1 cellular context compared by ENCODE assay signal in genomic region chr6:35920793-35921732, GRCh38.
A peak's percentile ranks its signal among the peaks of the same experiment; 100 is the strongest.
TF ChIP-seq lines count a peak whose summit lies in the region.

TSS of gene SRPK1 (minus strand) at chr6:35921098. CDS start at chr6:35921056, 42 bp downstream.

TF ChIP-seq in K562, 482 proteins besides CTCF, POLR2A, EP300 and RAD21 (continued from another document and continues in another):
- no peak for TF ChIP-seq TSHZ1 (CRISPR knock-in tag; IDR thresholded peaks at IDR 0.05)
- no peak for TF ChIP-seq STAG1 (CRISPR knock-in tag; IDR thresholded peaks at IDR 0.05; ENCODE audit: borderline replicate concordance)
- no peak for TF ChIP-seq RBM15 (IDR thresholded peaks at IDR 0.05; ENCODE audit: insufficient read depth, low read length)
- TF ChIP-seq CHD1 (IDR thresholded peaks at IDR 0.05; ENCODE audit: low read length) = no peak
- no peak for TF ChIP-seq ZNF561 (CRISPR knock-in tag; conservative IDR thresholded peaks at IDR 0.05)
- no peak for TF ChIP-seq ZNF282 (CRISPR knock-in tag; IDR thresholded peaks at IDR 0.05)
- peak; percentile 96 for TF ChIP-seq POLR2G (IDR thresholded peaks at IDR 0.05; ENCODE audit: low read depth, low read length)
- TF ChIP-seq PBX2 (CRISPR knock-in tag; IDR thresholded peaks at IDR 0.05; ENCODE audit: low read depth) = no peak
- no peak for TF ChIP-seq PBX2 (tag; conservative IDR thresholded peaks at IDR 0.05; ENCODE audit: low read depth)
- no peak for TF ChIP-seq BDP1 (IDR thresholded peaks at IDR 0.05; ENCODE audit: insufficient read depth, insufficient read length)
- no peak for TF ChIP-seq CEBPZ (IDR thresholded peaks at IDR 0.05; ENCODE audit: borderline replicate concordance, low read depth, low read length)
- TF ChIP-seq PTTG1 (tag; IDR thresholded peaks at IDR 0.05; ENCODE audit: low read depth) = no peak
- TF ChIP-seq SMARCC2 (IDR thresholded peaks at IDR 0.05; ENCODE audit: low read depth) = no peak; the same call in none of the 2 replicates
- peak; percentile 13 to 67; a peak in 2 of 4 replicates for TF ChIP-seq UBTF (IDR thresholded peaks at IDR 0.05; ENCODE audit: borderline replicate concordance in 1 of 2, low read depth in 2 of 2, low read length in 2 of 2)
- no peak for TF ChIP-seq ZNF23 (CRISPR knock-in tag; IDR thresholded peaks at IDR 0.05)
- TF ChIP-seq HDAC2 (IDR thresholded peaks at IDR 0.05) = peak; percentile 98
- peak; percentile 59; the same call in 1 of the 2 replicates for TF ChIP-seq ZNF75A (CRISPR knock-in tag; IDR thresholded peaks at IDR 0.05)
- peak; percentile 68 for TF ChIP-seq ZNF431 (CRISPR knock-in tag; IDR thresholded peaks at IDR 0.05)
- no peak for TF ChIP-seq BRCA1 (IDR thresholded peaks at IDR 0.05)
- no peak for TF ChIP-seq BRCA1 (CRISPR knock-in tag; IDR thresholded peaks at IDR 0.05)
- TF ChIP-seq CBX3 (IDR thresholded peaks at IDR 0.05; ENCODE audit: borderline replicate concordance in 1 of 2, low read length in 2 of 2) = peak in 1 of 2 experiments; percentile 67; a peak in 1 of 3 replicates
- TF ChIP-seq MYC (IDR thresholded peaks at IDR 0.05; ENCODE audit: low read depth, low read length) = peak; percentile 86
- TF ChIP-seq MYC (CRISPR knock-in tag; IDR thresholded peaks at IDR 0.05; ENCODE audit: borderline replicate concordance, low read depth) = no peak
- TF ChIP-seq PRDM10 (IDR thresholded peaks at IDR 0.05; ENCODE audit: partially characterized antibody) = peak; percentile 99
- TF ChIP-seq LCOR (CRISPR knock-in tag; IDR thresholded peaks at IDR 0.05) = peak; percentile 98
- peak; percentile 96 to 98 for TF ChIP-seq MAZ (CRISPR knock-in tag; conservative IDR thresholded peaks at IDR 0.05 in 1 of 2, IDR thresholded peaks at IDR 0.05 in 1 of 2)
- TF ChIP-seq SNIP1 (IDR thresholded peaks at IDR 0.05; ENCODE audit: low read depth) = no peak
- no peak for TF ChIP-seq ZNF124 (CRISPR knock-in tag; IDR thresholded peaks at IDR 0.05)
- no peak for TF ChIP-seq RNF219 (CRISPR knock-in tag; IDR thresholded peaks at IDR 0.05)
- no peak for TF ChIP-seq POLR3G (IDR thresholded peaks at IDR 0.05; ENCODE audit: extremely low read depth, insufficient read length, insufficient replicate concordance)
- TF ChIP-seq ZNF766 (CRISPR knock-in tag; conservative IDR thresholded peaks at IDR 0.05) = no peak
- TF ChIP-seq L3MBTL2 (IDR thresholded peaks at IDR 0.05) = peak; percentile 91
- no peak for TF ChIP-seq GTF2B (IDR thresholded peaks at IDR 0.05; ENCODE audit: extremely low read depth, insufficient read length)
- TF ChIP-seq RB1 (IDR thresholded peaks at IDR 0.05; ENCODE audit: low read depth) = peak; percentile 79
- TF ChIP-seq BMI1 (IDR thresholded peaks at IDR 0.05; ENCODE audit: low read length) = no peak
- TF ChIP-seq MTF1 (CRISPR knock-in tag; IDR thresholded peaks at IDR 0.05; ENCODE audit: borderline replicate concordance) = no peak
- peak; percentile 46; the same call in 1 of the 2 replicates for TF ChIP-seq ERF (CRISPR knock-in tag; IDR thresholded peaks at IDR 0.05)
- no peak for TF ChIP-seq GTF2F1 (IDR thresholded peaks at IDR 0.05; ENCODE audit: low read depth, low read length)
- no peak for TF ChIP-seq KHSRP (IDR thresholded peaks at IDR 0.05)
- no peak for TF ChIP-seq SPI1 (IDR thresholded peaks at IDR 0.05; ENCODE audit: borderline replicate concordance, low read depth, low read length)
- TF ChIP-seq ZNF511 (CRISPR knock-in tag; IDR thresholded peaks at IDR 0.05) = peak; percentile 79; the same call in 1 of the 2 replicates
- TF ChIP-seq E2F3 (CRISPR knock-in tag; IDR thresholded peaks at IDR 0.05) = peak; percentile 61; the same call in 1 of the 2 replicates
- TF ChIP-seq ESRRA (IDR thresholded peaks at IDR 0.05; ENCODE audit: borderline replicate concordance, low read depth) = peak; percentile 53; the same call in 1 of the 2 replicates
- no peak for TF ChIP-seq FOXA1 (IDR thresholded peaks at IDR 0.05; ENCODE audit: borderline replicate concordance)
- peak; percentile 8; the same call in 1 of the 2 replicates for TF ChIP-seq CTBP1 (IDR thresholded peaks at IDR 0.05; ENCODE audit: borderline replicate concordance)
- no peak for TF ChIP-seq STAT5B (CRISPR knock-in tag; IDR thresholded peaks at IDR 0.05)
- TF ChIP-seq SP2 (IDR thresholded peaks at IDR 0.05; ENCODE audit: extremely low read depth, low read depth, low read length, poor library complexity, severe bottlenecking) = no peak
- no peak for TF ChIP-seq NFIX (CRISPR knock-in tag; IDR thresholded peaks at IDR 0.05; ENCODE audit: low read depth)
